In genomic region chr16:10741249-10741648, GRCh38 we compare ENCODE assay signal across 11 cellular contexts. TPM values are rescaled to one million over a fixed set of nuclear protein-coding genes. Genes with fewer than 3 reads are reported as not detected.
DNase-seq lines count a peak whose midpoint lies in the region; ATAC-seq, FAIRE-seq and TF ChIP-seq lines count a peak whose summit lies in the region.
"Not testable (repeated sequence)": the region's sequence is repeated elsewhere in the genome, so short reads cannot be mapped to it uniquely, and the experiment has no call there.
"Had no signal": no experiment of that assay in that cellular context is flagged by ENCODE, and none has a peak within 500 bp of the region (broad histone marks: within the 10 kb centered on the region; RNA-seq: fewer than 3 reads in every experiment).

No MANE protein-coding gene starts in this region.

- H3K79me2 ChIP-seq in DOHH2 (ENCODE audit: control insufficient read depth, low read length) (peaks cover 21% of the 10 kb centered on the region), SU-DHL-6 (ENCODE audit: insufficient read depth, low read length) (peaks cover 14% of the 10 kb centered on the region; the same call in 1 of the 2 replicates)
- H3K79me2 ChIP-seq in GM12878 (ENCODE audit: control insufficient read depth, insufficient read depth, low read length) = not testable (repeated sequence)

- H3K27ac Mint-ChIP-seq in activated CD8-positive, alpha-beta T cell treated with anti-CD3 and anti-CD28 coated beads, Interleukin-2, amount 10 ng/mL, durations not matched to agents 7 days and 5 days = peak overlapping the region; percentile 45
- not testable (repeated sequence) for H3K27ac Mint-ChIP-seq in glutamatergic neuron (ENCODE audit: unreplicated experiment)

- H3K9me2 ChIP-seq in DOHH2 (replicated peaks; ENCODE audit: control insufficient read depth, low read length); SU-DHL-6 (replicated peaks; ENCODE audit: insufficient read depth, low read length): not testable (repeated sequence)

- H3K36me3 Mint-ChIP-seq in activated CD8-positive, alpha-beta T cell treated with anti-CD3 and anti-CD28 coated beads, Interleukin-2, amount 10 ng/mL, durations not matched to agents 7 days and 5 days (ENCODE audit: low read depth); glutamatergic neuron (ENCODE audit: unreplicated experiment): not testable (repeated sequence)

- TF ChIP-seq RAD21 in GM12878 (IDR thresholded peaks at IDR 0.05; ENCODE audit: insufficient read depth, low read depth, low read length) = not testable (repeated sequence)

- not testable (repeated sequence) for DNase-seq in activated CD8-positive, alpha-beta T cell treated with anti-CD3 and anti-CD28 coated beads, Interleukin-2, amount 10 ng/mL, durations not matched to agents 7 days and 5 days; GM12878 (ENCODE audit: low read depth, low spot score)
- DNase-seq in glutamatergic neuron (peak; percentile 7), sciatic nerve (ENCODE audit: low spot score) (peak; percentile 45)

- peaks cover 67% of the 10 kb centered on the region for H3K4me1 Mint-ChIP-seq in activated CD8-positive, alpha-beta T cell treated with anti-CD3 and anti-CD28 coated beads, Interleukin-2, amount 10 ng/mL, durations not matched to agents 7 days and 5 days (ENCODE audit: low read depth)
- H3K4me1 Mint-ChIP-seq in glutamatergic neuron (ENCODE audit: low read depth, unreplicated experiment) = peaks cover 13% of the 10 kb centered on the region

- TF ChIP-seq POLR2A in GM12878 (IDR thresholded peaks at IDR 0.05; ENCODE audit: low read depth, low read length) = not testable (repeated sequence)

- peak overlapping the region; percentile 76 for H2AFZ ChIP-seq in SU-DHL-6 (ENCODE audit: low read depth, low read length, severe bottlenecking)
- not testable (repeated sequence) for H2AFZ ChIP-seq in GM12878 (ENCODE audit: control insufficient read depth, low read depth, low read length)

- RAD21 ChIA-PET in GM12878 (lab: Charles Lee; ENCODE audit: unreplicated experiment) = interaction anchor here (1.0 to 5.6 kb wide), 13 partner anchors 12 to 196 kb away, joined by 3 to 65 read pairs (median 6); partner anchors contain the start of gene CIITA

- not testable (repeated sequence) for TF ChIP-seq CTCF in DOHH2 (IDR thresholded peaks at IDR 0.05; ENCODE audit: low read depth, low read length, poor library complexity, severe bottlenecking); SU-DHL-6 (IDR thresholded peaks at IDR 0.05; ENCODE audit: insufficient read depth, low read length, poor library complexity, severe bottlenecking); GM12878 (IDR thresholded peaks at IDR 0.05 in 2 of 3, conservative IDR thresholded peaks at IDR 0.05 in 1 of 3; ENCODE audit: control insufficient read depth in 2 of 3, extremely low read depth in 1 of 3, insufficient read depth in 1 of 3, low read depth in 3 of 3, low read length in 3 of 3); glutamatergic neuron (IDR thresholded peaks at IDR 0.05; ENCODE audit: partially characterized antibody, unreplicated experiment)

- H3K36me3 ChIP-seq in DOHH2 (ENCODE audit: control insufficient read depth, low read length) = peaks cover 15% of the 10 kb centered on the region
- not testable (repeated sequence) for H3K36me3 ChIP-seq in SU-DHL-6 (ENCODE audit: low read length); GM12878 (ENCODE audit: control insufficient read depth in 2 of 2, insufficient read depth in 2 of 2, low read length in 1 of 2)

- not testable (repeated sequence) for H3K4me3 ChIP-seq in DOHH2 (ENCODE audit: low read length); SU-DHL-6 (ENCODE audit: insufficient read depth, low read length, poor library complexity, severe bottlenecking); GM12878

- H3K4me3 Mint-ChIP-seq in activated CD8-positive, alpha-beta T cell treated with anti-CD3 and anti-CD28 coated beads, Interleukin-2, amount 10 ng/mL, durations not matched to agents 7 days and 5 days = peak overlapping the region; percentile 19
- not testable (repeated sequence) for H3K4me3 Mint-ChIP-seq in glutamatergic neuron (ENCODE audit: unreplicated experiment)

- ATAC-seq in activated CD8-positive, alpha-beta T cell treated with anti-CD3 and anti-CD28 coated beads, Interleukin-2, amount 10 ng/mL, durations not matched to agents 7 days and 5 days; GM12878; sciatic nerve: not testable (repeated sequence)

- not testable (repeated sequence) for FAIRE-seq in GM12878 (lab: Jason Lieb, UNC)

- peaks cover 62% of the 10 kb centered on the region for H3K4me1 ChIP-seq in DOHH2 (ENCODE audit: control insufficient read depth, low read length)
- peaks cover 50% of the 10 kb centered on the region for H3K4me1 ChIP-seq in GM12878 (ENCODE audit: control insufficient read depth, insufficient read depth, low read length)

- SMC1A ChIA-PET in GM12878 (lab: Charles Lee; ENCODE audit: uncharacterized antibody, unreplicated experiment) = interaction anchor here (0.7 to 6.0 kb wide), 13 partner anchors 11 to 209 kb away, joined by 3 to 66 read pairs (median 6); partner anchors contain the start of gene CIITA

- CTCF ChIA-PET in activated CD8-positive, alpha-beta T cell treated with anti-CD3 and anti-CD28 coated beads, Interleukin-2, amount 10 ng/mL, durations not matched to agents 7 days and 5 days (lab: Charles Lee) = interaction anchor here (1.0 to 2.0 kb wide), 3 partner anchors 178 to 220 kb away, joined by 4 to 9 read pairs (median 5); no protein-coding TSS in a partner anchor
- CTCF ChIA-PET in GM12878 (lab: Yijun Ruan, JAX) = interaction anchor here (0.6 to 2.9 kb wide), 6 partner anchors 10 to 200 kb away, joined by 3 to 16 read pairs (median 6); partner anchors contain the start of gene CIITA

- H3K9me3 Mint-ChIP-seq in activated CD8-positive, alpha-beta T cell treated with anti-CD3 and anti-CD28 coated beads, Interleukin-2, amount 10 ng/mL, durations not matched to agents 7 days and 5 days (ENCODE audit: insufficient read depth); glutamatergic neuron (ENCODE audit: unreplicated experiment): not testable (repeated sequence)

- H3K4me2 ChIP-seq in DOHH2 (ENCODE audit: low read length) (peak overlapping the region; percentile 66; the same call in 1 of the 2 replicates), GM12878 (ENCODE audit: control insufficient read depth, insufficient read depth) (peak overlapping the region; percentile 6)
- not testable (repeated sequence) for H3K4me2 ChIP-seq in SU-DHL-6 (ENCODE audit: low read depth, low read length, poor library complexity, severe bottlenecking)

- H3F3A ChIP-seq in DOHH2 (ENCODE audit: control insufficient read depth, insufficient read depth) = not testable (repeated sequence)
- peaks cover 19% of the 10 kb centered on the region for H3F3A ChIP-seq in SU-DHL-6 (ENCODE audit: insufficient read depth)

- not testable (repeated sequence) for H3K9me3 ChIP-seq in DOHH2 (ENCODE audit: control insufficient read depth, insufficient read depth, low read length); SU-DHL-6 (ENCODE audit: insufficient read depth, low read length); GM12878 (replicated peaks; ENCODE audit: control insufficient read depth, insufficient read depth, low read length)

- intact Hi-C loops in GM12878 (cut with micrococcal nuclease; ENCODE audit: unreplicated experiment); sciatic nerve (cut with DNase I): not testable (repeated sequence)

- BruUV-seq in GM12878 (replicated peaks; lab: Mats Ljungman, UMichigan) = not testable (repeated sequence)

- not testable (repeated sequence) for H3K27ac ChIP-seq in DOHH2 (ENCODE audit: low read depth, low read length); SU-DHL-6 (ENCODE audit: low read depth, low read length); GM12878 (ENCODE audit: control insufficient read depth, insufficient read depth)

- in situ Hi-C loops in GM12878 (cut with MboI) = loop anchor here (5.0 kb wide), 3 partner anchors 136 to 429 kb away; partner anchors contain the start of gene CIITA

- not testable (repeated sequence) for H3K27me3 ChIP-seq in DOHH2 (ENCODE audit: control insufficient read depth, low read length); SU-DHL-6 (ENCODE audit: low read length); GM12878 (replicated peaks in 1 of 2; ENCODE audit: control insufficient read depth in 2 of 2, insufficient read depth in 2 of 2, low read length in 1 of 2)

- not testable (repeated sequence) for H3K27me3 Mint-ChIP-seq in activated CD8-positive, alpha-beta T cell treated with anti-CD3 and anti-CD28 coated beads, Interleukin-2, amount 10 ng/mL, durations not matched to agents 7 days and 5 days (ENCODE audit: low read depth); glutamatergic neuron (ENCODE audit: unreplicated experiment)

- POLR2A ChIA-PET in activated CD8-positive, alpha-beta T cell treated with anti-CD3 and anti-CD28 coated beads, Interleukin-2, amount 10 ng/mL, durations not matched to agents 7 days and 5 days (lab: Charles Lee) = not testable (repeated sequence)
- POLR2A ChIA-PET in GM12878 (lab: Charles Lee) = interaction anchor here (1.0 to 4.0 kb wide), 3 partner anchors 66 to 196 kb away, joined by 3 to 25 read pairs (median 3); partner anchors contain the start of gene CIITA

- WGBS in GM12878 (ENCODE audit: insufficient coverage, insufficient replicate concordance, low lambda C conversion rate, missing lambda C conversion rate) = 96% methylated on average over 10 of the region's 10 CpGs

- not testable (repeated sequence) for H3K9ac ChIP-seq in SU-DHL-6 (ENCODE audit: low read length); GM12878 (ENCODE audit: control insufficient read depth, insufficient read depth, low read length)

- not testable (repeated sequence) for TF ChIP-seq EP300 in GM12878 (IDR thresholded peaks at IDR 0.05; ENCODE audit: borderline replicate concordance in 1 of 2, control insufficient read depth in 1 of 2, low read depth in 2 of 2, low read length in 2 of 2)

- not testable (repeated sequence) for H4K20me1 ChIP-seq in DOHH2 (ENCODE audit: control insufficient read depth, insufficient read depth, low read depth, low read length); SU-DHL-6 (ENCODE audit: low read depth, low read length); GM12878 (ENCODE audit: control insufficient read depth, insufficient read depth)

RNA-seq across cellular contexts. Expression of gene NUBP1, which starts 2.4 kb away (rescaled TPM):
- 10 to 100 TPM; 24.9 to 28.4 TPM for total RNA-seq in activated CD8-positive, alpha-beta T cell treated with anti-CD3 and anti-CD28 coated beads, Interleukin-2, amount 10 ng/mL, durations not matched to agents 7 days and 5 days
- total RNA-seq in GM12878 (2013; cell fraction: nucleolus; rRNA removed) = 11.1 and 12.4 TPM in 2 replicates
- total RNA-seq in GM12878 (2014; rRNA removed) (49.6 and 56.9 TPM in 2 replicates), GM12878 (2014; rRNA removed; fragmentation: Illumina TruSeq; extraction: Trizol) (53.6 and 55.1 TPM in 2 replicates), GM12878 (2021) (46.7 and 53.3 TPM in 2 replicates), glutamatergic neuron (ENCODE audit: unreplicated experiment) (23.2 TPM), sciatic nerve (21.6 TPM)
- polyA plus RNA-seq in GM12878 (2011; ENCODE audit: low read depth) = 33.6 TPM
- polyA plus RNA-seq in GM12878 (2011; rRNA removed) (64.3 and 74.9 TPM in 2 replicates), GM12878 (2014; fragmentation: Illumina TruSeq; extraction: Trizol) (51.5 and 66.9 TPM in 2 replicates), GM12878 (2014; fragmentation: Nextera tagmentation; extraction: Ambion mirVana) (10 to 100 TPM; 31.0 to 36.3 TPM), GM12878 (2014; rRNA removed) (62.8 and 65.7 TPM in 2 replicates), GM12878 (2016; fragmentation: Nextera tagmentation; extraction: Ambion mirVana) (10 to 100 TPM; 59.7 to 60.7 TPM)
- 82.8 and 88.2 TPM in 2 replicates for polyA plus RNA-seq in GM12878 (2011; cell fraction: cytosol; rRNA removed)
- polyA plus RNA-seq in GM12878 (2011; cell fraction: nucleus; rRNA removed) = 47.6 and 55.6 TPM in 2 replicates
- 40.3 and 47.4 TPM in 2 replicates for polyA plus RNA-seq in GM12878 (2012)
- 36.2 and 42.1 TPM in 2 replicates for polyA minus RNA-seq in GM12878 (2011; rRNA and poly(A)+ RNA removed)
- polyA minus RNA-seq in GM12878 (2011; cell fraction: cytosol; rRNA and poly(A)+ RNA removed) = 20.0 and 22.7 TPM in 2 replicates
- polyA minus RNA-seq in GM12878 (2011; cell fraction: nucleus; rRNA and poly(A)+ RNA removed) = 8.1 and 12.7 TPM in 2 replicates

RNA-seq across cellular contexts. Expression of gene TEKT5, which starts 46.5 kb away (rescaled TPM):
- not detected for total RNA-seq in activated CD8-positive, alpha-beta T cell treated with anti-CD3 and anti-CD28 coated beads, Interleukin-2, amount 10 ng/mL, durations not matched to agents 7 days and 5 days
- total RNA-seq in GM12878 (2013; cell fraction: nucleolus; rRNA removed) = 4.6 and 6.3 TPM in 2 replicates
- total RNA-seq in GM12878 (2014; rRNA removed) (0.22 and 1.1 TPM in 2 replicates), GM12878 (2014; rRNA removed; fragmentation: Illumina TruSeq; extraction: Trizol) (0.18 and 0.40 TPM in 2 replicates), GM12878 (2021) (0.80 and 2.2 TPM in 2 replicates), glutamatergic neuron (ENCODE audit: unreplicated experiment) (not detected), sciatic nerve (not detected)
- polyA plus RNA-seq in GM12878 (2011; ENCODE audit: low read depth) = 0.26 TPM
- polyA plus RNA-seq in GM12878 (2011; rRNA removed) (0.66 and 0.68 TPM in 2 replicates), GM12878 (2014; fragmentation: Illumina TruSeq; extraction: Trizol) (0.19 and 0.93 TPM in 2 replicates), GM12878 (2014; fragmentation: Nextera tagmentation; extraction: Ambion mirVana) (under 1 TPM; 0.47 to 0.64 TPM), GM12878 (2014; rRNA removed) (1.1 and 1.8 TPM in 2 replicates), GM12878 (2016; fragmentation: Nextera tagmentation; extraction: Ambion mirVana) (under 1 TPM in 1 of 2 experiments, not detected in 1; 0.79 TPM)
- 0.85 and 0.92 TPM in 2 replicates for polyA plus RNA-seq in GM12878 (2011; cell fraction: cytosol; rRNA removed)
- 1.8 and 2.1 TPM in 2 replicates for polyA plus RNA-seq in GM12878 (2011; cell fraction: nucleus; rRNA removed)
- 0.48 and 1.1 TPM in 2 replicates for polyA plus RNA-seq in GM12878 (2012)
- 0.44 and 0.82 TPM in 2 replicates for polyA minus RNA-seq in GM12878 (2011; rRNA and poly(A)+ RNA removed)
- not detected in 2 replicates for polyA minus RNA-seq in GM12878 (2011; cell fraction: cytosol; rRNA and poly(A)+ RNA removed)
- polyA minus RNA-seq in GM12878 (2011; cell fraction: nucleus; rRNA and poly(A)+ RNA removed) = 0.48 TPM in 1 of 2 replicates, not detected in the other
- total RNA-seq: Caco-2; CD8-positive, alpha-beta memory T cell; H1; HT-29; IMR-90 had no signal
- polyA plus RNA-seq: CD8-positive, alpha-beta memory T cell had no signal
